ENCODE assay signal across 12 cellular contexts in the genomic region with DNA sequence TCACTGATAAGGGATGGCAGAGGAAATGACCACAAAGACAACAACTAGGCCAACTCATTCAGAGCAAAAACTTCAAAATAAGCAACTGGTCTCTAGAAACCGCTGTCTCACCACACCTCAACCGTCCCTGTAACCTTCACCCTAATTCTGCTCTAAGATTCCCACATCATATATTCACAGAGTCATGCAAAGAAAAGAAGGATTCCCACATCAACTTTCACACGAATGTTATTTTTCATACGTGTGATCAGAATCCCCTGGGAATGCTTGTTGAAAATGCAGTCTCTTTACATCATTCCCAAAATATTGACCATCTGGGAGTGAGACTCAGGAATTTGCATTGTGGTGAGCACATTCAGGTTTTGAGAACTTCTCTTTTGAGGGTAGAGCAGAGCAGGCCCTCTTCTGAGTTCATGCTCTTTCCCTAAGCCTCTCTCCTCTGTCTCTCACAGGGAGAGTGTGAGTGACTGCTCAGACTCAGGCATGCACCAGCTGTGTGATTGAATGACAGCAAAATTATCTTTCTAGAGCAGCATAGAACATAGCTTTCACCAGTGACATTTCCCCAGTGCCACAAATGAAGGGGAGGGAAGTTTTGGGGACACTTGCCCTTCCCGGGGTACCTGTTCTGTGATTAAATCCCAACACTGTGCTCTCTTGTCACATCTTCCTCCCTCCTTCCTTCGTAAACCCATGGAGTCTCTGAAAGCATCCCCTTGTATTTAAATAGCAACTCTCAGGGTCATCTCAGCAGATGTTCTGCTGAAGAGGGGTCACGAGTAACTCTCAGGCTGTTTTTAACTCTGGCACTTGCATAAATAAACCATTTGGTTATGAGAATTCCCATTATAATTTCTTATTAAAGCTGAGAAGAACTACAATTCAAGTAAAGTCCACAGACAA.
DNase-seq lines count a peak whose midpoint lies in the region; ATAC-seq and TF ChIP-seq lines count a peak whose summit lies in the region.
"Had no signal": no experiment of that assay in that cellular context is flagged by ENCODE, and none has a peak within 500 bp of the region (broad histone marks: within the 10 kb centered on the region; RNA-seq: fewer than 3 reads in every experiment).

No MANE protein-coding gene starts in this region.

- H3K36me3 ChIP-seq in mucosa of descending colon (ENCODE audit: low read depth) = no peaks in the 10 kb centered on the region
- H3K36me3 ChIP-seq: esophagus squamous epithelium had no signal

- H3K9me3 ChIP-seq in mucosa of descending colon = no peaks in the 10 kb centered on the region

- DNase-seq in AG20443 (ENCODE audit: low spot score) = peak; percentile 46
- peak; percentile 97 for DNase-seq in fibroblast of peridontal ligament (ENCODE audit: extremely low read depth)
- no peak for DNase-seq in GM03348 (ENCODE audit: low spot score)
- DNase-seq in iPS-NIHi11 (ENCODE audit: low spot score) = no peak
- DNase-seq in omental fat pad (ENCODE audit: low spot score) = no peak
- no peak for DNase-seq in mucosa of descending colon
- DNase-seq: esophagus squamous epithelium, NCI-H1105, nephron progenitor cell, SHP77 treated with DMSO at 0.1 percent for 48 hours had no signal

- TF ChIP-seq CTCF in omental fat pad (IDR thresholded peaks at IDR 0.05) (no peak), mucosa of descending colon (IDR thresholded peaks at IDR 0.05) (no peak)

- H3K4me3 ChIP-seq in mucosa of descending colon = no peak overlapping the region
- H3K4me3 ChIP-seq: esophagus squamous epithelium had no signal

- ATAC-seq in GM19043 (IDR thresholded peaks at IDR 0.05; ENCODE audit: low read depth, unreplicated experiment) (peak; percentile 59), HG03342 (IDR thresholded peaks at IDR 0.05; ENCODE audit: unreplicated experiment) (peak; percentile 58), omental fat pad (ENCODE audit: low FRiP score) (no peak), mucosa of descending colon (no peak)

- intact Hi-C loops in mucosa of descending colon (cut with DNase I, micrococcal nuclease) = no loop called here

- no peaks in the 10 kb centered on the region for H3K4me1 ChIP-seq in mucosa of descending colon (ENCODE audit: low read depth)
- H3K4me1 ChIP-seq: esophagus squamous epithelium had no signal

Comparison
In these comparisons a context has a peak if more than half of its experiments do, and no peak if none do; other contexts are left out.
1. DNase-seq: peak in AG20443 (single experiment) and fibroblast of peridontal ligament (single experiment); none in GM03348 (single experiment), iPS-NIHi11 (single experiment), omental fat pad (single experiment) and mucosa of descending colon (0 of 3).
2. ATAC-seq: peak in GM19043 (single experiment) and HG03342 (single experiment); none in omental fat pad (single experiment) and mucosa of descending colon (single experiment).